21 cellular contexts compared by ENCODE assay signal in genomic region chr19:46229442-46229841, GRCh38. TPM values are rescaled to one million over a fixed set of nuclear protein-coding genes. Genes with fewer than 3 reads are reported as not detected.
A peak's percentile ranks its signal among the peaks of the same experiment; 100 is the strongest.
DNase-seq lines count a peak whose midpoint lies in the region; ATAC-seq, FAIRE-seq and TF ChIP-seq lines count a peak whose summit lies in the region.
"Had no signal": no experiment of that assay in that cellular context is flagged by ENCODE, and none has a peak within 500 bp of the region (broad histone marks: within the 10 kb centered on the region; RNA-seq: fewer than 3 reads in every experiment).

TSS of gene IGFL1 (plus strand) at chr19:46229742. CDS start at chr19:46229775, 33 bp downstream.

- H3K4me1 Mint-ChIP-seq in T-helper 17 cell = peaks cover 7% of the 10 kb centered on the region
- H3K4me1 Mint-ChIP-seq: B cell had no signal

- H3K4me3 Mint-ChIP-seq in T-helper 17 cell = no peak within 1 kb of the TSS
- H3K4me3 Mint-ChIP-seq: B cell; CD4-positive, alpha-beta T cell; HFFc6 had no signal

- CTCF ChIA-PET in HEK293 (lab: Yijun Ruan, JAX) = interaction anchor here (1.0 kb wide), 2 partner anchors 36 to 151 kb away, joined by 3 read pairs; no protein-coding TSS in a partner anchor

- intact Hi-C loops in sciatic nerve (cut with DNase I) = no loop called here

- H3K36me3 ChIP-seq in HEK293 (ENCODE audit: control insufficient read depth in 2 of 2, insufficient read depth in 1 of 2, low read length in 2 of 2) (no peaks in the 10 kb centered on the region), upper lobe of left lung (no peaks in the 10 kb centered on the region)
- H3K36me3 ChIP-seq: HAP-1 had no signal

- POLR2A ChIA-PET in HEK293 (lab: Yijun Ruan, JAX) = no interaction called here

- peaks cover 67% of the 10 kb centered on the region for H3K27me3 Mint-ChIP-seq in T-helper 17 cell

- no peak within 1 kb of the TSS for H3K27ac ChIP-seq in HEK293 (ENCODE audit: extremely low read depth, low read depth, low read length)
- no peak within 1 kb of the TSS for H3K27ac ChIP-seq in upper lobe of left lung
- H3K27ac ChIP-seq: HL-60 had no signal

- H3K9me3 ChIP-seq in HEK293 (ENCODE audit: control insufficient read depth, insufficient read depth, low read depth, low read length) (no peaks in the 10 kb centered on the region), T-helper 17 cell (ENCODE audit: control insufficient read depth, low read length, poor library complexity, severe bottlenecking) (no peaks in the 10 kb centered on the region), upper lobe of left lung (no peaks in the 10 kb centered on the region)
- H3K9me3 ChIP-seq: HAP-1 had no signal

- DNase-seq in T-helper 17 cell (no peak), sciatic nerve (ENCODE audit: low spot score) (peak; percentile 30), urothelium cell line (ENCODE audit: low spot score) (no peak), upper lobe of left lung (no peak)
- DNase-seq in stimulated activated naive CD4-positive, alpha-beta T cell (lab: John Stamatoyannopoulos, UW) = no peak
- DNase-seq: C1 segment of cervical spinal cord; Calu3; CD4-positive, alpha-beta T cell; DMS 273 treated with DMSO at 0.1 percent for 48 hours; DND-41; GDM1; HFFc6 had no signal

- H3K4me3 ChIP-seq in HEK293 (ENCODE audit: low read depth, low read length) (no peak within 1 kb of the TSS), upper lobe of left lung (no peak within 1 kb of the TSS)
- H3K4me3 ChIP-seq: HAP-1 had no signal

- TF ChIP-seq CTCF in HEK293 (tag by site-specific recombination; IDR thresholded peaks at IDR 0.05) = no peak
- TF ChIP-seq CTCF in upper lobe of left lung (IDR thresholded peaks at IDR 0.05) = no peak

- TF ChIP-seq POLR2A in upper lobe of left lung (IDR thresholded peaks at IDR 0.05) = no peak

- 71 to 73% methylated on average over 6 of the region's 6 CpGs for WGBS in upper lobe of left lung, 2 donors

- no peaks in the 10 kb centered on the region for H3K27me3 ChIP-seq in upper lobe of left lung

- peak within 1 kb of the TSS; percentile 62 for H3K27ac Mint-ChIP-seq in T-helper 17 cell
- H3K27ac Mint-ChIP-seq: B cell; CD4-positive, alpha-beta T cell; HFFc6 had no signal

- H3K36me3 Mint-ChIP-seq in T-helper 17 cell (ENCODE audit: low read depth) = peaks cover 3% of the 10 kb centered on the region

- FAIRE-seq in urothelium cell line (lab: Jason Lieb, UNC) = no peak
- FAIRE-seq: A204.1, GM12892, H1 had no signal

- H3K4me1 ChIP-seq in HEK293 (ENCODE audit: control insufficient read depth, insufficient read depth, low read length) = no peaks in the 10 kb centered on the region
- H3K4me1 ChIP-seq in upper lobe of left lung = peaks cover 0 to 7% (median 3%) of the 10 kb centered on the region in 4 donors
- H3K4me1 ChIP-seq: HAP-1 had no signal

- ATAC-seq in T-helper 17 cell (no peak), esophagus mucosa (no peak), sciatic nerve (no peak), GM19351 (IDR thresholded peaks at IDR 0.05; ENCODE audit: unreplicated experiment) (no peak), upper lobe of left lung (ENCODE audit: low FRiP score in 2 of 2) (no peak)

- TF ChIP-seq EP300 in upper lobe of left lung (IDR thresholded peaks at IDR 0.05) = no peak

TF ChIP-seq in HEK293, 187 proteins besides CTCF, POLR2A, EP300 and RAD21:
- TF ChIP-seq ZBTB17 (tag by site-specific recombination; IDR thresholded peaks at IDR 0.05) (no peak; the same call in 1 of the 2 replicates), ATF2 (tag by site-specific recombination; IDR thresholded peaks at IDR 0.05; ENCODE audit: low read depth) (peak; percentile 12; the same call in 1 of the 2 replicates), ZNF776 (tag by site-specific recombination; IDR thresholded peaks at IDR 0.05; ENCODE audit: borderline replicate concordance) (no peak), EGR2 (tag by site-specific recombination; IDR thresholded peaks at IDR 0.05; ENCODE audit: low read depth) (no peak), ZNF433 (tag by site-specific recombination; IDR thresholded peaks at IDR 0.05; ENCODE audit: low read depth) (no peak), ZBTB11 (tag by site-specific recombination; conservative IDR thresholded peaks at IDR 0.05; ENCODE audit: low read depth) (no peak), ZNF423 (tag by site-specific recombination; IDR thresholded peaks at IDR 0.05) (no peak), ZNF239 (tag by site-specific recombination; IDR thresholded peaks at IDR 0.05) (no peak), SP3 (tag by site-specific recombination; IDR thresholded peaks at IDR 0.05) (no peak), SCRT1 (tag by site-specific recombination; IDR thresholded peaks at IDR 0.05; ENCODE audit: borderline replicate concordance) (no peak), ZNF335 (tag by site-specific recombination; conservative IDR thresholded peaks at IDR 0.05) (0 out of 2 replicates have a peak, but pooled peaks have one; percentile 11)

RNA-seq across cellular contexts. Expression of gene IGFL1, which starts in this region (rescaled TPM):
- total RNA-seq in T-helper 17 cell (not detected), esophagus mucosa (20.2 TPM), sciatic nerve (not detected), upper lobe of left lung (not detected)
- total RNA-seq: B cell; Calu3; CD4-positive, alpha-beta T cell; H1; HFFc6 had no signal

Comparison
In these comparisons a context has a peak if more than half of its experiments do, and no peak if none do; other contexts are left out.
1. RNA of gene IGFL1 (total RNA-seq): 20.2 TPM in esophagus mucosa (single experiment); not detected in T-helper 17 cell, not detected in sciatic nerve (single experiment) and not detected in upper lobe of left lung; every median in the first group is over 10 times any median in the second.
2. Peak in DNase-seq in sciatic nerve; RNA of the gene not detected or under 1 TPM.